In genomic region chrX:107206697-107207065, GRCh38 we compare ENCODE assay signal across 2 cellular contexts.
TF ChIP-seq lines count a peak whose summit lies in the region.

No MANE protein-coding gene starts in this region.

TF ChIP-seq in H1, 55 proteins besides CTCF, POLR2A, EP300 and RAD21:
- TF ChIP-seq TAF7 (optimal IDR thresholded peaks at IDR 0.05; ENCODE audit: borderline replicate concordance, low read depth, low read length) (no peak), EZH2 (IDR thresholded peaks at IDR 0.05; ENCODE audit: low read depth, low read length, severe bottlenecking) (no peak), EGR1 (IDR thresholded peaks at IDR 0.05; ENCODE audit: borderline replicate concordance, low read depth, low read length) (no peak), SRF (IDR thresholded peaks at IDR 0.05; ENCODE audit: low read depth, low read length) (no peak), SIN3A (conservative IDR thresholded peaks at IDR 0.05 in 1 of 2, IDR thresholded peaks at IDR 0.05 in 1 of 2; ENCODE audit: low read depth in 1 of 2, low read length in 2 of 2) (no peak), ZNF274 (IDR thresholded peaks at IDR 0.05; ENCODE audit: borderline replicate concordance, extremely low read depth, low read length) (no peak), PHF8 (conservative IDR thresholded peaks at IDR 0.05; ENCODE audit: low read depth, low read length) (no peak), SP4 (IDR thresholded peaks at IDR 0.05; ENCODE audit: low read length) (no peak), SUZ12 (IDR thresholded peaks at IDR 0.05; ENCODE audit: low read length) (no peak), E2F6 (IDR thresholded peaks at IDR 0.05) (no peak), JUN (IDR thresholded peaks at IDR 0.05; ENCODE audit: low read depth, low read length) (no peak), POLR2AphosphoS5 (IDR thresholded peaks at IDR 0.05; ENCODE audit: low read depth, low read length) (no peak), RBBP5 (IDR thresholded peaks at IDR 0.05; ENCODE audit: borderline replicate concordance, low read depth, low read length) (no peak), TEAD4 (IDR thresholded peaks at IDR 0.05; ENCODE audit: low read depth, low read length) (no peak), GABPA (IDR thresholded peaks at IDR 0.05; ENCODE audit: borderline replicate concordance, insufficient read depth, low read length) (no peak), TCF12 (IDR thresholded peaks at IDR 0.05; ENCODE audit: low read depth, low read length) (no peak), CTBP2 (IDR thresholded peaks at IDR 0.05; ENCODE audit: borderline replicate concordance, insufficient read depth, insufficient read length, low read length) (no peak)

TF ChIP-seq in GM12891, 5 proteins besides CTCF, POLR2A, EP300 and RAD21:
- TF ChIP-seq SPI1 (IDR thresholded peaks at IDR 0.05; ENCODE audit: low read depth, low read length) (no peak), POU2F2 (IDR thresholded peaks at IDR 0.05; ENCODE audit: low read depth, low read length) (no peak), TAF1 (IDR thresholded peaks at IDR 0.05; ENCODE audit: low read depth, low read length) (no peak), POLR2AphosphoS5 (IDR thresholded peaks at IDR 0.05; ENCODE audit: low read depth, low read length) (no peak), PAX5 (IDR thresholded peaks at IDR 0.05; ENCODE audit: insufficient read depth, low read length, severe bottlenecking) (no peak)
